7 cellular contexts compared by ENCODE assay signal in the genomic region with DNA sequence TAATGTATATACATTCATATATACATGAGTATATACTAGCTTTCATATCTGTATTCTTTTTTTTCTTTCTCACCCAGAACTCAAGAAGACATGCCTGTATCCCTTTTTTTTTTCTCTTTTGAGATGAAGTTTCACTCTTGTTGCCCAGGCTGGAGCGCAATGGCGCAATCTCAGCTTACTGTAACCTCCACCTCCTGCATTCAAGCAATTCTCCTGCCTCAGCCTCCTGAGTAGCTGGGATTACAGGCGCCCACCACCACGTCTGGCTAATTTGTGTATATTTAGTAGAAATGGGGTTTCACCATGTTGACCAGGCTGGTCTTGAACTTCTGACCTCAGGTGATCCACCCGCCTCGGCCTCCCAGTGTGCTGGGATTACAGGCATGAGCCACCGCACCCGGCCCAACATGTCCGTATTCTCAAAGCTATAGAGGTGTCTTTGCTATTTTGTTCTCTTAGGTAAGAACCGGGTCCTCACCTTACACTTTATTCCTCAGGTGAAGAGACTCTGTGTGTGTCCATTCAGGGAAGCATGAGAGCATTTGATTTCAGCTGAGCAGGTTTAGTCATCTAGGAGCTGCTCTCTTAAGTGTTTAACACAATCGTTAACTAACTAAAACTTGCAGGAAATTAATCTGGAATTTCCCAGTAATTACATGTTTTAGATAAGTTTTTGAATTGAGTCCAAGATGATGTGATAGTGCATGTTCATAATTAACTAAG.
A peak's percentile ranks its signal among the peaks of the same experiment; 100 is the strongest.
DNase-seq lines count a peak whose midpoint lies in the region; ATAC-seq, FAIRE-seq and TF ChIP-seq lines count a peak whose summit lies in the region.
"Not testable (repeated sequence)": the region's sequence is repeated elsewhere in the genome, so short reads cannot be mapped to it uniquely, and the experiment has no call there.

No MANE protein-coding gene starts in this region.

- TF ChIP-seq POLR2A in HCT116 (IDR thresholded peaks at IDR 0.05; ENCODE audit: borderline replicate concordance, extremely low read depth, insufficient read depth, insufficient read length); spleen (IDR thresholded peaks at IDR 0.05): not testable (repeated sequence)

- H3K9me2 ChIP-seq in HCT116 (ENCODE audit: insufficient read depth) = not testable (repeated sequence)

- H3K27ac ChIP-seq in HCT116 (ENCODE audit: low read depth, low read length) = not testable (repeated sequence)
- peak overlapping the region; percentile 57 to 88 (median 82) for H3K27ac ChIP-seq in spleen

- ATAC-seq in HCT116; activated naive CD4-positive, alpha-beta T cell treated with anti-CD3 and anti-CD28 coated beads, Interleukin-2, amount 50 U/mL, for 72 hours; naive thymus-derived CD8-positive, alpha-beta T cell: not testable (repeated sequence)

- H4K20me1 ChIP-seq in HCT116 (ENCODE audit: insufficient read depth) = not testable (repeated sequence)

- not testable (repeated sequence) for H3K27me3 Mint-ChIP-seq in T-helper 1 cell treated with Interleukin-12 subunit alpha and Interleukin-12 subunit beta and Interleukin-4 antibody, amounts not matched to agents 30 μg/mL and 1 μg/mL, for 36 hours (ENCODE audit: low read depth); naive thymus-derived CD8-positive, alpha-beta T cell

- POLR2A ChIA-PET in HCT116 (lab: Charles Lee) = interaction anchor here (1.4 kb wide), 1 partner anchor 12 kb away, joined by 3 read pairs; no protein-coding TSS in a partner anchor
- POLR2A ChIA-PET in naive thymus-derived CD8-positive, alpha-beta T cell (lab: Charles Lee) = interaction anchor here (0.6 to 1.1 kb wide), 3 partner anchors 72 to 265 kb away, joined by 3 read pairs; no protein-coding TSS in a partner anchor

- H3K4me1 Mint-ChIP-seq in T-helper 1 cell treated with Interleukin-12 subunit alpha and Interleukin-12 subunit beta and Interleukin-4 antibody, amounts not matched to agents 30 μg/mL and 1 μg/mL, for 36 hours (ENCODE audit: low read depth) = peaks cover 63% of the 10 kb centered on the region
- peaks cover 18 to 58% (median 45%) of the 10 kb centered on the region in 4 donors for H3K4me1 Mint-ChIP-seq in naive thymus-derived CD8-positive, alpha-beta T cell

- H3K79me2 ChIP-seq in HCT116 (ENCODE audit: insufficient read depth, low read length) = not testable (repeated sequence)

- intact Hi-C loops in HCT116 (cut with micrococcal nuclease); spleen (cut with DNase I; ENCODE audit: low total_unique reads): not testable (repeated sequence)

- H3K9me3 Mint-ChIP-seq in T-helper 1 cell treated with Interleukin-12 subunit alpha and Interleukin-12 subunit beta and Interleukin-4 antibody, amounts not matched to agents 30 μg/mL and 1 μg/mL, for 36 hours = peaks cover 22% of the 10 kb centered on the region
- H3K9me3 Mint-ChIP-seq in activated naive CD4-positive, alpha-beta T cell treated with anti-CD3 and anti-CD28 coated beads, Interleukin-2, amount 50 U/mL, for 72 hours = peaks cover 11 to 17% of the 10 kb centered on the region in 2 donors
- H3K9me3 Mint-ChIP-seq in naive thymus-derived CD8-positive, alpha-beta T cell = peaks cover 0 to 10% (median 0%) of the 10 kb centered on the region in 9 donors

- 76 to 83% (median 77%) methylated on average over 11 of the region's 11 CpGs for WGBS in spleen, 5 donors

- peaks cover 20% of the 10 kb centered on the region for H3K36me3 Mint-ChIP-seq in T-helper 1 cell treated with Interleukin-12 subunit alpha and Interleukin-12 subunit beta and Interleukin-4 antibody, amounts not matched to agents 30 μg/mL and 1 μg/mL, for 36 hours (ENCODE audit: low read depth)
- H3K36me3 Mint-ChIP-seq in activated naive CD4-positive, alpha-beta T cell treated with anti-CD3 and anti-CD28 coated beads, Interleukin-2, amount 50 U/mL, for 72 hours = peaks cover 20 to 27% of the 10 kb centered on the region in 2 donors
- not testable (repeated sequence) for H3K36me3 Mint-ChIP-seq in naive thymus-derived CD8-positive, alpha-beta T cell

- not testable (repeated sequence) for H3K4me3 ChIP-seq in HCT116 (replicated peaks in 1 of 2; ENCODE audit: low read depth in 1 of 2, low read length in 2 of 2)
- H3K4me3 ChIP-seq in endocrine pancreas (ENCODE audit: control insufficient read depth, insufficient read depth, low read length) (peak overlapping the region; percentile 86), spleen (peak overlapping the region in 1 of 8 donors; percentile 61)

- not testable (repeated sequence) for BruUV-seq in HCT116 (replicated peaks; lab: Mats Ljungman, UMichigan)

- RAD21 ChIA-PET in HCT116 (lab: Charles Lee; ENCODE audit: low non-redundant PET in 1 of 2, low total read pairs in 2 of 2, uncharacterized antibody in 2 of 2, unreplicated experiment in 2 of 2) = not testable (repeated sequence)

- FAIRE-seq in islet of Langerhans (lab: Jason Lieb, UNC) = peak; percentile 56

- peak overlapping the region; percentile 80 for H3K27ac Mint-ChIP-seq in T-helper 1 cell treated with Interleukin-12 subunit alpha and Interleukin-12 subunit beta and Interleukin-4 antibody, amounts not matched to agents 30 μg/mL and 1 μg/mL, for 36 hours
- H3K27ac Mint-ChIP-seq in activated naive CD4-positive, alpha-beta T cell treated with anti-CD3 and anti-CD28 coated beads, Interleukin-2, amount 50 U/mL, for 72 hours = peak overlapping the region; percentile 17 to 95
- peak overlapping the region in 8 of 10 donors; percentile 21 to 88 (median 60) for H3K27ac Mint-ChIP-seq in naive thymus-derived CD8-positive, alpha-beta T cell

- H3K9ac ChIP-seq in HCT116 (ENCODE audit: low read length); endocrine pancreas (ENCODE audit: control insufficient read depth, insufficient read depth, low read length): not testable (repeated sequence)

- H3K4me3 Mint-ChIP-seq in T-helper 1 cell treated with Interleukin-12 subunit alpha and Interleukin-12 subunit beta and Interleukin-4 antibody, amounts not matched to agents 30 μg/mL and 1 μg/mL, for 36 hours = peak overlapping the region; percentile 84
- H3K4me3 Mint-ChIP-seq in naive thymus-derived CD8-positive, alpha-beta T cell = peak overlapping the region in 8 of 10 donors; percentile 26 to 90 (median 81)

- not testable (repeated sequence) for H3K9me3 ChIP-seq in HCT116 (ENCODE audit: control insufficient read depth in 1 of 2, insufficient read depth in 1 of 2, low read depth in 1 of 2, low read length in 2 of 2); endocrine pancreas (ENCODE audit: control insufficient read depth, low read length); spleen

- CTCF ChIA-PET in HCT116 (lab: Charles Lee) = interaction anchor here (0.8 to 2.7 kb wide), 11 partner anchors 9 to 263 kb away, joined by 3 to 14 read pairs (median 6); no protein-coding TSS in a partner anchor

- not testable (repeated sequence) for H3K4me1 ChIP-seq in HCT116 (ENCODE audit: control insufficient read depth in 1 of 2, insufficient read depth in 2 of 2, low read length in 2 of 2); endocrine pancreas (ENCODE audit: control insufficient read depth, insufficient read depth, low read length)
- peaks cover 13 to 59% (median 44%) of the 10 kb centered on the region in 6 donors for H3K4me1 ChIP-seq in spleen

- H3K36me3 ChIP-seq in HCT116 (ENCODE audit: control insufficient read depth in 1 of 2, insufficient read depth in 2 of 2, low read length in 2 of 2); endocrine pancreas (ENCODE audit: control insufficient read depth, insufficient read depth, low read length); spleen: not testable (repeated sequence)

- DNase-seq in HCT116 (ENCODE audit: low read depth, low spot score); activated naive CD4-positive, alpha-beta T cell treated with anti-CD3 and anti-CD28 coated beads, Interleukin-2, amount 50 U/mL, for 72 hours (ENCODE audit: low spot score in 2 of 2); naive thymus-derived CD8-positive, alpha-beta T cell; spleen: not testable (repeated sequence)

- H3K27me3 ChIP-seq in HCT116 (ENCODE audit: insufficient read depth, low read length); endocrine pancreas (ENCODE audit: control insufficient read depth, insufficient read depth, low read length); spleen (replicated peaks in 1 of 7): not testable (repeated sequence)

- not testable (repeated sequence) for H3K4me2 ChIP-seq in HCT116 (ENCODE audit: low read length)

- not testable (repeated sequence) for TF ChIP-seq CTCF in HCT116 (IDR thresholded peaks at IDR 0.05 in 2 of 3, conservative IDR thresholded peaks at IDR 0.05 in 1 of 3; ENCODE audit: borderline replicate concordance in 1 of 3, insufficient read depth in 1 of 3, low read depth in 2 of 3, low read length in 2 of 3); spleen (IDR thresholded peaks at IDR 0.05 in 8 of 11, conservative IDR thresholded peaks at IDR 0.05 in 3 of 11)

- H2AFZ ChIP-seq in HCT116 (ENCODE audit: low read depth, low read length, poor library complexity, severe bottlenecking) = peak overlapping the region; percentile 98

- TF ChIP-seq RAD21 in HCT116 (IDR thresholded peaks at IDR 0.05; ENCODE audit: low read depth) = not testable (repeated sequence)
